In genomic region chr6:121851056-121851455, GRCh38 we compare ENCODE assay signal across 14 cellular contexts.
DNase-seq lines count a peak whose midpoint lies in the region; ATAC-seq and TF ChIP-seq lines count a peak whose summit lies in the region.
"Had no signal": no experiment of that assay in that cellular context is flagged by ENCODE, and none has a peak within 500 bp of the region (broad histone marks: within the 10 kb centered on the region; RNA-seq: fewer than 3 reads in every experiment).

No MANE protein-coding gene starts in this region.

- ATAC-seq in HG03039 (IDR thresholded peaks at IDR 0.05; ENCODE audit: unreplicated experiment) (no peak), HG03108 (IDR thresholded peaks at IDR 0.05; ENCODE audit: unreplicated experiment) (no peak)
- ATAC-seq: activated naive CD4-positive, alpha-beta T cell treated with anti-CD3 and anti-CD28 coated beads, Interleukin-2, amount 50 U/mL, for 72 hours; left lobe of liver had no signal

- POLR2A ChIA-PET in SK-N-SH (lab: Yijun Ruan, JAX): no interaction called here
- POLR2A ChIA-PET in PC-9 (lab: Charles Lee; ENCODE audit: unreplicated experiment): no interaction called here

- H3K9me3 ChIP-seq in SK-N-SH (no peaks in the 10 kb centered on the region), PC-9 (ENCODE audit: insufficient read depth, low read depth) (no peaks in the 10 kb centered on the region)

- BruUV-seq in PC-9 (replicated peaks; lab: Mats Ljungman, UMichigan): no TSS peak

- peaks cover 50% of the 10 kb centered on the region for H3K4me1 Mint-ChIP-seq in neural crest cell

- intact Hi-C loops in PC-9 (cut with micrococcal nuclease; ENCODE audit: unreplicated experiment): no loop called here

- CTCF ChIA-PET in SK-N-SH (lab: Yijun Ruan, JAX): interaction anchor here (4.0 to 4.2 kb wide), 2 partner anchors 12 to 420 kb away, joined by 16 to 50 read pairs; no protein-coding TSS in a partner anchor
- CTCF ChIA-PET in PC-9 (lab: Charles Lee): interaction anchor here (0.7 kb wide), 1 partner anchor 496 kb away, joined by 4 read pairs; no protein-coding TSS in a partner anchor

- no peaks in the 10 kb centered on the region for H3K79me2 ChIP-seq in SK-N-SH (ENCODE audit: insufficient read depth)
- no peaks in the 10 kb centered on the region for H3K79me2 ChIP-seq in PC-9 (ENCODE audit: low read depth)

- peaks cover 0 to 14% of the 10 kb centered on the region in 2 experiments; a peak in 3 of 4 replicates for H3K4me1 ChIP-seq in SK-N-SH (ENCODE audit: control insufficient read depth in 1 of 2, insufficient read depth in 2 of 2, low read depth in 1 of 2, low read length in 1 of 2)
- H3K4me1 ChIP-seq in PC-9 (replicated peaks; ENCODE audit: insufficient read depth): no peaks in the 10 kb centered on the region

- H2AFZ ChIP-seq in SK-N-SH (ENCODE audit: low read depth): peak overlapping the region; percentile 67; the same call in 1 of the 2 replicates
- H2AFZ ChIP-seq in PC-9: no peak overlapping the region; the same call in 1 of the 2 replicates

- H3K4me2 ChIP-seq in SK-N-SH (no peak overlapping the region), PC-9 (no peak overlapping the region)

- in situ Hi-C loops in GM13976 (cut with MboI; ENCODE audit: low sequenced_read_pairs, unreplicated experiment): no loop called here

- TF ChIP-seq CTCF in SK-N-SH (IDR thresholded peaks at IDR 0.05) (no peak), neural crest cell (conservative IDR thresholded peaks at IDR 0.05) (no peak), PC-9 (conservative IDR thresholded peaks at IDR 0.05) (no peak), GM13976 (IDR thresholded peaks at IDR 0.05; ENCODE audit: borderline replicate concordance, control extremely low read depth, extremely low read depth, insufficient read depth, missing control alignments) (no peak)

- DNase-seq in COLO829 (ENCODE audit: low spot score) (peak; percentile 69), SK-N-SH (no peak), globus pallidus (ENCODE audit: low spot score) (peak; percentile 52), neural crest cell (ENCODE audit: low read depth, low spot score) (peak; percentile 26), PC-9 (no peak), GM13976 (ENCODE audit: low spot score) (no peak)
- DNase-seq: DMS79; NCI-H1417 treated with DMSO at 0.1 percent for 48 hours; NCI-H510A; stimulated activated CD4-positive, alpha-beta T cell treated with anti-CD3 and anti-CD28 coated beads, Interleukin-15, amount 100 ng/mL, for 24 hours had no signal

- no peak overlapping the region for H3K9ac ChIP-seq in SK-N-SH

- no peak for TF ChIP-seq RAD21 in SK-N-SH (IDR thresholded peaks at IDR 0.05; ENCODE audit: low read length)

- H3K27me3 ChIP-seq in SK-N-SH (ENCODE audit: insufficient read depth): no peaks in the 10 kb centered on the region
- no peaks in the 10 kb centered on the region for H3K27me3 ChIP-seq in PC-9 (ENCODE audit: insufficient read depth, low read depth)

- H3K4me3 ChIP-seq in SK-N-SH (ENCODE audit: low read depth in 2 of 2, low read length in 1 of 2) (no peak overlapping the region), PC-9 (no peak overlapping the region)

- WGBS in SK-N-SH (ENCODE audit: low lambda C conversion rate): 69% methylated on average over 2 of the region's 2 CpGs

- H3K4me3 Mint-ChIP-seq in neural crest cell: peak overlapping the region; percentile 34

- H3K27ac ChIP-seq in SK-N-SH (ENCODE audit: low read depth in 2 of 2, low read length in 1 of 2): peak overlapping the region in 1 of 2 experiments; percentile 54; a peak in 1 of 4 replicates
- no peak overlapping the region for H3K27ac ChIP-seq in PC-9

- H3K27ac Mint-ChIP-seq in neural crest cell (ENCODE audit: unreplicated experiment): peak overlapping the region; percentile 78
- H3K27ac Mint-ChIP-seq: activated naive CD4-positive, alpha-beta T cell treated with anti-CD3 and anti-CD28 coated beads, Interleukin-2, amount 50 U/mL, for 72 hours had no signal

- no peaks in the 10 kb centered on the region for H3K36me3 Mint-ChIP-seq in neural crest cell (ENCODE audit: low read depth)
- H3K36me3 Mint-ChIP-seq: activated naive CD4-positive, alpha-beta T cell treated with anti-CD3 and anti-CD28 coated beads, Interleukin-2, amount 50 U/mL, for 72 hours had no signal

- no peak for TF ChIP-seq EP300 in SK-N-SH (IDR thresholded peaks at IDR 0.05; ENCODE audit: borderline replicate concordance in 1 of 2, low read depth in 1 of 2, low read length in 1 of 2)

- H3F3A ChIP-seq in SK-N-SH (replicated peaks; ENCODE audit: insufficient read depth) (no peaks in the 10 kb centered on the region), PC-9 (ENCODE audit: insufficient read depth, low read depth) (no peaks in the 10 kb centered on the region)

- H3K27me3 Mint-ChIP-seq in neural crest cell (ENCODE audit: low read depth): no peaks in the 10 kb centered on the region

- no peaks in the 10 kb centered on the region for H3K9me2 ChIP-seq in SK-N-SH
- H3K9me2 ChIP-seq in PC-9 (ENCODE audit: insufficient read depth): no peaks in the 10 kb centered on the region

- H4K20me1 ChIP-seq in SK-N-SH (ENCODE audit: insufficient read depth) (no peaks in the 10 kb centered on the region), PC-9 (ENCODE audit: insufficient read depth) (no peaks in the 10 kb centered on the region)

- peaks cover 4% of the 10 kb centered on the region for H3K9me3 Mint-ChIP-seq in neural crest cell
- H3K9me3 Mint-ChIP-seq: activated naive CD4-positive, alpha-beta T cell treated with anti-CD3 and anti-CD28 coated beads, Interleukin-2, amount 50 U/mL, for 72 hours had no signal

- H3K36me3 ChIP-seq in SK-N-SH (replicated peaks in 1 of 2; ENCODE audit: control insufficient read depth in 1 of 2, insufficient read depth in 2 of 2, low read length in 1 of 2) (no peaks in the 10 kb centered on the region), PC-9 (ENCODE audit: low read depth) (no peaks in the 10 kb centered on the region)

TF ChIP-seq in SK-N-SH, 30 proteins besides CTCF, POLR2A, EP300 and RAD21 (continues in another document):
- TF ChIP-seq FOSL2 (IDR thresholded peaks at IDR 0.05; ENCODE audit: borderline replicate concordance, low read depth): no peak
- TF ChIP-seq CHD2 (IDR thresholded peaks at IDR 0.05; ENCODE audit: low read length, partially characterized antibody): no peak
- TF ChIP-seq POLR2AphosphoS5 (IDR thresholded peaks at IDR 0.05; ENCODE audit: low read depth, low read length): no peak
- TF ChIP-seq PBX3 (IDR thresholded peaks at IDR 0.05): no peak
- no peak for TF ChIP-seq TEAD4 (IDR thresholded peaks at IDR 0.05; ENCODE audit: borderline replicate concordance, insufficient read depth)
- no peak for TF ChIP-seq RXRA (IDR thresholded peaks at IDR 0.05; ENCODE audit: borderline replicate concordance, low read depth)
- TF ChIP-seq REST (IDR thresholded peaks at IDR 0.05; ENCODE audit: low read depth, low read length): no peak
- TF ChIP-seq TAF1 (IDR thresholded peaks at IDR 0.05; ENCODE audit: borderline replicate concordance, low read depth, low read length): no peak
- no peak for TF ChIP-seq IRF3 (IDR thresholded peaks at IDR 0.05; ENCODE audit: low read depth, low read length)
- no peak for TF ChIP-seq GATA2 (CRISPR knock-in tag; IDR thresholded peaks at IDR 0.05)
- no peak for TF ChIP-seq FOXM1 (IDR thresholded peaks at IDR 0.05; ENCODE audit: low read depth)

Comparison
In these comparisons a context has a peak if more than half of its experiments do, and no peak if none do; other contexts are left out.
1. DNase-seq: peak in COLO829 (single experiment), globus pallidus (single experiment) and neural crest cell (single experiment); none in SK-N-SH (single experiment), PC-9 (0 of 2) and GM13976 (single experiment).